ENCODE assay signal across 1 cellular context in genomic region chrX:53421125-53421524, GRCh38.
TF ChIP-seq lines count a peak whose summit lies in the region.

No MANE protein-coding gene starts in this region.

TF ChIP-seq in IMR-90, 13 proteins besides CTCF, POLR2A, EP300 and RAD21 (continued from another document):
- no peak for TF ChIP-seq NFE2L2 (IDR thresholded peaks at IDR 0.05; ENCODE audit: low read depth, low read length)
- no peak for TF ChIP-seq USF2 (IDR thresholded peaks at IDR 0.05; ENCODE audit: low read depth, low read length)
- no peak for TF ChIP-seq RCOR1 (IDR thresholded peaks at IDR 0.05; ENCODE audit: insufficient replicate concordance, low read length)
- no peak for TF ChIP-seq CEBPB (IDR thresholded peaks at IDR 0.05; ENCODE audit: low read depth, low read length)
- TF ChIP-seq, protein P1, sequence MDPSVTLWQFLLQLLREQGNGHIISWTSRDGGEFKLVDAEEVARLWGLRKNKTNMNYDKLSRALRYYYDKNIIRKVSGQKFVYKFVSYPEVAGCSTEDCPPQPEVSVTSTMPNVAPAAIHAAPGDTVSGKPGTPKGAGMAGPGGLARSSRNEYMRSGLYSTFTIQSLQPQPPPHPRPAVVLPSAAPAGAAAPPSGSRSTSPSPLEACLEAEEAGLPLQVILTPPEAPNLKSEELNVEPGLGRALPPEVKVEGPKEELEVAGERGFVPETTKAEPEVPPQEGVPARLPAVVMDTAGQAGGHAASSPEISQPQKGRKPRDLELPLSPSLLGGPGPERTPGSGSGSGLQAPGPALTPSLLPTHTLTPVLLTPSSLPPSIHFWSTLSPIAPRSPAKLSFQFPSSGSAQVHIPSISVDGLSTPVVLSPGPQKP (IDR thresholded peaks at IDR 0.05; ENCODE audit: borderline replicate concordance, low read depth, low read length) = no peak
- TF ChIP-seq CHD1 (IDR thresholded peaks at IDR 0.05; ENCODE audit: low read depth, low read length) = no peak
- no peak for TF ChIP-seq RFX5 (IDR thresholded peaks at IDR 0.05; ENCODE audit: low read depth, low read length)
